ENCODE assay signal across 1 cellular context in the genomic region with DNA sequence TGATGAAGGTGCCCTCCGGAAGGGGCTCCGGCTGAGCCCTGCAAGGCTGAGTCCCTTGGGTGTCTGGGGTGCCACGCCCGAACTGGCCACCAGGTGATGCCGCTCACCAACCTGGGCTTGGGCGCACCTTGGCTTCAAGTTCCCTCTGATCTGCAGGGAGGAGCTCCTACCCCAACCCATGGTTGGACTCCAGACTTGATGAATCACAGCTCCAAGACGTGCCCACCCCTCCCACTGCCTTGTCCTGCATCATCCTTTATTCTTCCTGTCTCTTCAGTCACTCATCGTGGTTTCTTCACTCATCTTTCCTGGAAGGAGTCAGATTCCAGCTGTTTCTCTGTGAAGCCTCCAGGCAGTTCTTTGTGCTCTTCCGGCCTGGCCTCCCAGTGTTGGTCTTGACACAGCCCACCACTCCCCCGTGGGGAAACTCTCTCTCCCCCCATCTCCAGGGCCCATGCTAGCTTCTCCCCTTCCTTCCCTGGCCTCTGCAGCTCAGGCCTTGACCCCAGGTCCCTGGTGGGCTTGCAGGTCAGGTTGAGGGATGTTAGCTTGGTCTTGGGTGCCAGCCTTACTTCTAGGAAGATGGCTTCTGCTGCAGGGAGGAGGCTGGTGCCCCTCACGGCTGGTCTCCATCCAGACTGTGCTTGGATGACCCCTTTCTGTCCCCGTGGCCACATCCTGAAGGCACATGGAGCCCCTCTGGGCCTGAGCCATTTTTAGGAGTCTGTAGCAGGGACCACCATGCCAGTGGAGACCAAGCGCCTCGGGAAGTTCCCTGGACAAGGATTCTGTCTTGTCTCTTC.
TF ChIP-seq lines count a peak whose summit lies in the region.

No MANE protein-coding gene starts in this region.

TF ChIP-seq in HEK293, 187 proteins besides CTCF, POLR2A, EP300 and RAD21 (continued from another document):
- TF ChIP-seq, protein P1, sequence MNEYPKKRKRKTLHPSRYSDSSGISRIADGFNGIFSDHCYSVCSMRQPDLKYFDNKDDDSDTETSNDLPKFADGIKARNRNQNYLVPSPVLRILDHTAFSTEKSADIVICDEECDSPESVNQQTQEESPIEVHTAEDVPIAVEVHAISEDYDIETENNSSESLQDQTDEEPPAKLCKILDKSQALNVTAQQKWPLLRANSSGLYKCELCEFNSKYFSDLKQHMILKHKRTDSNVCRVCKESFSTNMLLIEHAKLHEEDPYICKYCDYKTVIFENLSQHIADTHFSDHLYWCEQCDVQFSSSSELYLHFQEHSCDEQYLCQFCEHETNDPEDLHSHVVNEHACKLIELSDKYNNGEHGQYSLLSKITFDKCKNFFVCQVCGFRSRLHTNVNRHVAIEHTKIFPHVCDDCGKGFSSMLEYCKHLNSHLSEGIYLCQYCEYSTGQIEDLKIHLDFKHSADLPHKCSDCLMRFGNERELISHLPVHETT (tag by site-specific recombination; IDR thresholded peaks at IDR 0.05), result no peak
- TF ChIP-seq ZNF670 (tag by site-specific recombination; IDR thresholded peaks at IDR 0.05; ENCODE audit: low read depth) (no peak), ZXDB (tag by site-specific recombination; IDR thresholded peaks at IDR 0.05) (no peak), SETDB1 (IDR thresholded peaks at IDR 0.05; ENCODE audit: insufficient read length, low read length) (no peak), ZNF423 (tag by site-specific recombination; IDR thresholded peaks at IDR 0.05) (0 out of 2 replicates have a peak, but pooled peaks have one; percentile 19), ZBTB17 (tag by site-specific recombination; IDR thresholded peaks at IDR 0.05) (peak; percentile 53), ZNF561 (tag by site-specific recombination; IDR thresholded peaks at IDR 0.05; ENCODE audit: borderline replicate concordance) (peak; percentile 22; the same call in 1 of the 2 replicates), ZBTB8A (tag by site-specific recombination; IDR thresholded peaks at IDR 0.05) (peak; percentile 42; the same call in 1 of the 2 replicates), SALL2 (tag by site-specific recombination; IDR thresholded peaks at IDR 0.05; ENCODE audit: borderline replicate concordance) (no peak), KLF1 (tag by site-specific recombination; IDR thresholded peaks at IDR 0.05) (no peak), KLF10 (tag by site-specific recombination; IDR thresholded peaks at IDR 0.05) (no peak), ZNF660 (tag by site-specific recombination; IDR thresholded peaks at IDR 0.05) (no peak), ZNF302 (tag by site-specific recombination; IDR thresholded peaks at IDR 0.05; ENCODE audit: low read depth) (no peak), ZNF629 (tag by site-specific recombination; IDR thresholded peaks at IDR 0.05) (no peak), ZNF114 (tag by site-specific recombination; IDR thresholded peaks at IDR 0.05) (no peak), ZNF701 (tag by site-specific recombination; IDR thresholded peaks at IDR 0.05) (no peak)
- TF ChIP-seq, protein P2, sequence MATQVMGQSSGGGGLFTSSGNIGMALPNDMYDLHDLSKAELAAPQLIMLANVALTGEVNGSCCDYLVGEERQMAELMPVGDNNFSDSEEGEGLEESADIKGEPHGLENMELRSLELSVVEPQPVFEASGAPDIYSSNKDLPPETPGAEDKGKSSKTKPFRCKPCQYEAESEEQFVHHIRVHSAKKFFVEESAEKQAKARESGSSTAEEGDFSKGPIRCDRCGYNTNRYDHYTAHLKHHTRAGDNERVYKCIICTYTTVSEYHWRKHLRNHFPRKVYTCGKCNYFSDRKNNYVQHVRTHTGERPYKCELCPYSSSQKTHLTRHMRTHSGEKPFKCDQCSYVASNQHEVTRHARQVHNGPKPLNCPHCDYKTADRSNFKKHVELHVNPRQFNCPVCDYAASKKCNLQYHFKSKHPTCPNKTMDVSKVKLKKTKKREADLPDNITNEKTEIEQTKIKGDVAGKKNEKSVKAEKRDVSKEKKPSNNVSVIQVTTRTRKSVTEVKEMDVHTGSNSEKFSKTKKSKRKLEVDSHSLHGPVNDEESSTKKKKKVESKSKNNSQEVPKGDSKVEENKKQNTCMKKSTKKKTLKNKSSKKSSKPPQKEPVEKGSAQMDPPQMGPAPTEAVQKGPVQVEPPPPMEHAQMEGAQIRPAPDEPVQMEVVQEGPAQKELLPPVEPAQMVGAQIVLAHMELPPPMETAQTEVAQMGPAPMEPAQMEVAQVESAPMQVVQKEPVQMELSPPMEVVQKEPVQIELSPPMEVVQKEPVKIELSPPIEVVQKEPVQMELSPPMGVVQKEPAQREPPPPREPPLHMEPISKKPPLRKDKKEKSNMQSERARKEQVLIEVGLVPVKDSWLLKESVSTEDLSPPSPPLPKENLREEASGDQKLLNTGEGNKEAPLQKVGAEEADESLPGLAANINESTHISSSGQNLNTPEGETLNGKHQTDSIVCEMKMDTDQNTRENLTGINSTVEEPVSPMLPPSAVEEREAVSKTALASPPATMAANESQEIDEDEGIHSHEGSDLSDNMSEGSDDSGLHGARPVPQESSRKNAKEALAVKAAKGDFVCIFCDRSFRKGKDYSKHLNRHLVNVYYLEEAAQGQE (tag by site-specific recombination; IDR thresholded peaks at IDR 0.05), result no peak
- TF ChIP-seq, protein P3, sequence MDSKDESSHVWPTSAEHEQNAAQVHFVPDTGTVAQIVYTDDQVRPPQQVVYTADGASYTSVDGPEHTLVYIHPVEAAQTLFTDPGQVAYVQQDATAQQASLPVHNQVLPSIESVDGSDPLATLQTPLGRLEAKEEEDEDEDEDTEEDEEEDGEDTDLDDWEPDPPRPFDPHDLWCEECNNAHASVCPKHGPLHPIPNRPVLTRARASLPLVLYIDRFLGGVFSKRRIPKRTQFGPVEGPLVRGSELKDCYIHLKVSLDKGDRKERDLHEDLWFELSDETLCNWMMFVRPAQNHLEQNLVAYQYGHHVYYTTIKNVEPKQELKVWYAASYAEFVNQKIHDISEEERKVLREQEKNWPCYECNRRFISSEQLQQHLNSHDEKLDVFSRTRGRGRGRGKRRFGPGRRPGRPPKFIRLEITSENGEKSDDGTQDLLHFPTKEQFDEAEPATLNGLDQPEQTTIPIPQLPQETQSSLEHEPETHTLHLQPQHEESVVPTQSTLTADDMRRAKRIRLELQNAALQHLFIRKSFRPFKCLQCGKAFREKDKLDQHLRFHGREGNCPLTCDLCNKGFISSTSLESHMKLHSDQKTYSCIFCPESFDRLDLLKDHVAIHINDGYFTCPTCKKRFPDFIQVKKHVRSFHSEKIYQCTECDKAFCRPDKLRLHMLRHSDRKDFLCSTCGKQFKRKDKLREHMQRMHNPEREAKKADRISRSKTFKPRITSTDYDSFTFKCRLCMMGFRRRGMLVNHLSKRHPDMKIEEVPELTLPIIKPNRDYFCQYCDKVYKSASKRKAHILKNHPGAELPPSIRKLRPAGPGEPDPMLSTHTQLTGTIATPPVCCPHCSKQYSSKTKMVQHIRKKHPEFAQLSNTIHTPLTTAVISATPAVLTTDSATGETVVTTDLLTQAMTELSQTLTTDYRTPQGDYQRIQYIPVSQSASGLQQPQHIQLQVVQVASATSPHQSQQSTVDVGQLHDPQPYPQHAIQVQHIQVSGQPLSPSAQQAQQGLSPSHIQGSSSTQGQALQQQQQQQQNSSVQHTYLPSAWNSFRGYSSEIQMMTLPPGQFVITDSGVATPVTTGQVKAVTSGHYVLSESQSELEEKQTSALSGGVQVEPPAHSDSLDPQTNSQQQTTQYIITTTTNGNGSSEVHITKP (tag by site-specific recombination; IDR thresholded peaks at IDR 0.05), result no peak
